In genomic region chr20:49218739-49219090, GRCh38 we compare ENCODE assay signal across 8 cellular contexts. TPM values are rescaled to one million over a fixed set of nuclear protein-coding genes. Genes with fewer than 3 reads are reported as not detected.
A peak's percentile ranks its signal among the peaks of the same experiment; 100 is the strongest.
DNase-seq lines count a peak whose midpoint lies in the region; ATAC-seq and TF ChIP-seq lines count a peak whose summit lies in the region.
"Not testable (repeated sequence)": the region's sequence is repeated elsewhere in the genome, so short reads cannot be mapped to it uniquely, and the experiment has no call there.

No MANE protein-coding gene starts in this region.

- H3K27ac Mint-ChIP-seq in nephron: peak overlapping the region; percentile 84 to 97 (median 93)

- H3K4me3 ChIP-seq in BLaER1 (peak overlapping the region; percentile 87), SJCRH30 (peak overlapping the region; percentile 76), ectodermal cell (ENCODE audit: insufficient read depth, low read depth, low read length) (peak overlapping the region; percentile 95)
- H3K4me3 ChIP-seq in HUES6 (ENCODE audit: low read depth, low read length); right cardiac atrium (ENCODE audit: low read length): not testable (repeated sequence)

- H3K27ac ChIP-seq in BLaER1 (peak overlapping the region; percentile 91), HUES6 (ENCODE audit: low read depth, low read length) (peak overlapping the region; percentile 63; the same call in 1 of the 2 replicates), SJCRH30 (peak overlapping the region; percentile 58), ectodermal cell (ENCODE audit: insufficient read depth, low read depth, low read length, poor library complexity, severe bottlenecking) (peak overlapping the region; percentile 76), right cardiac atrium (ENCODE audit: low read length) (peak overlapping the region; percentile 36)

- H4K20me1 ChIP-seq in BLaER1: not testable (repeated sequence)

- ATAC-seq in right cardiac atrium: peak; percentile 16 to 29
- ATAC-seq in stimulated activated naive CD8-positive, alpha-beta T cell treated with anti-CD3 and anti-CD28 coated beads, Interleukin-15, Interleukin-2, amounts not matched to agents 100 U/mL and 50 U/mL, for 24 hours: not testable (repeated sequence)

- H3K4me1 Mint-ChIP-seq in nephron: peaks cover 22% of the 10 kb centered on the region

- peak overlapping the region; percentile 30; the same call in 1 of the 2 replicates for H3K9ac ChIP-seq in BLaER1
- not testable (repeated sequence) for H3K9ac ChIP-seq in HUES6 (ENCODE audit: low read length)

- H3K4me3 Mint-ChIP-seq in nephron: peak overlapping the region; percentile 89 to 98 (median 94)

- peaks cover 12% of the 10 kb centered on the region for H3K36me3 Mint-ChIP-seq in nephron (ENCODE audit: low read depth)

- TF ChIP-seq CTCF in nephron (IDR thresholded peaks at IDR 0.05; ENCODE audit: unreplicated experiment in 3 of 3): not testable (repeated sequence)

- not testable (repeated sequence) for H3K9me3 Mint-ChIP-seq in nephron

- H3K4me2 ChIP-seq in BLaER1: peak overlapping the region; percentile 62

- H3K27me3 ChIP-seq in BLaER1; HUES6 (ENCODE audit: control insufficient read depth, insufficient read depth, low read length); SJCRH30; ectodermal cell (ENCODE audit: control insufficient read depth, insufficient read depth, low read length, poor library complexity, severe bottlenecking); right cardiac atrium (ENCODE audit: control insufficient read depth, insufficient read depth): not testable (repeated sequence)

- intact Hi-C loops in right cardiac atrium (cut with DNase I): loop anchor here in 1 of 4 donors (5.0 kb wide), 1 partner anchor 86 kb away; no protein-coding TSS in a partner anchor

- H3K9me3 ChIP-seq in BLaER1; HUES6 (ENCODE audit: control insufficient read depth, insufficient read depth, low read depth, low read length); SJCRH30 (replicated peaks); ectodermal cell (ENCODE audit: control insufficient read depth, low read length); right cardiac atrium (ENCODE audit: control insufficient read depth, low read length): not testable (repeated sequence)

- H3K4me1 ChIP-seq in BLaER1: peaks cover 24% of the 10 kb centered on the region
- not testable (repeated sequence) for H3K4me1 ChIP-seq in HUES6 (ENCODE audit: control insufficient read depth, insufficient read depth, low read length); SJCRH30; ectodermal cell (ENCODE audit: control insufficient read depth, insufficient read depth, low read length); right cardiac atrium (ENCODE audit: control insufficient read depth, insufficient read depth, low read length)

- DNase-seq in SJCRH30 (peak in 1 of 2 experiments; percentile 40), right cardiac atrium (peak; percentile 37 to 72 (median 67))
- DNase-seq in activated naive CD4-positive, alpha-beta T cell treated with Interleukin-2 at 50 U/mL for 16 hours: peak; percentile 4
- peak; percentile 31 for DNase-seq in stimulated activated naive CD8-positive, alpha-beta T cell treated with anti-CD3 and anti-CD28 coated beads, Interleukin-15, Interleukin-2, amounts not matched to agents 100 U/mL and 50 U/mL, for 24 hours

- WGBS in ectodermal cell, 2 experiments: 67% methylated on average over 13 of the region's 13 CpGs
- WGBS in right cardiac atrium: 58% methylated on average over 13 of the region's 13 CpGs

- H3K27me3 Mint-ChIP-seq in nephron (ENCODE audit: low read depth): not testable (repeated sequence)

- H3K36me3 ChIP-seq in BLaER1 (peaks cover 35% of the 10 kb centered on the region), HUES6 (ENCODE audit: control insufficient read depth, insufficient read depth, low read length) (peaks cover 21% of the 10 kb centered on the region), SJCRH30 (peaks cover 31% of the 10 kb centered on the region), ectodermal cell (ENCODE audit: control insufficient read depth, insufficient read depth, low read length) (peaks cover 16% of the 10 kb centered on the region)

RNA-seq across cellular contexts. Expression of gene DDX27, which starts 0.5 kb away (rescaled TPM):
- total RNA-seq in SJCRH30 (2014; rRNA removed; shearing (Covaris generic)): 103 and 114 TPM in 2 replicates
- 47.7 TPM for polyA plus RNA-seq in ectodermal cell (2013, experiment 1 of 4)
- 46.2 TPM for polyA plus RNA-seq in ectodermal cell (2013, experiment 2 of 4)
- 36.1 TPM for polyA plus RNA-seq in ectodermal cell (2013, experiment 3 of 4)
- 40.0 TPM for polyA plus RNA-seq in ectodermal cell (2013, experiment 4 of 4)
- total RNA-seq in right cardiac atrium: 10 to 100 TPM; 13.0 to 17.5 (median 15.4) TPM
- polyA plus RNA-seq in right cardiac atrium: 16.9 TPM

RNA-seq across cellular contexts. Expression of gene STAU1, which starts 30.6 kb away (rescaled TPM):
- total RNA-seq in SJCRH30 (2014; rRNA removed; shearing (Covaris generic)): 133 and 135 TPM in 2 replicates
- 114 TPM for polyA plus RNA-seq in ectodermal cell (2013, experiment 1 of 4)
- 113 TPM for polyA plus RNA-seq in ectodermal cell (2013, experiment 2 of 4)
- 80.0 TPM for polyA plus RNA-seq in ectodermal cell (2013, experiment 3 of 4)
- 86.5 TPM for polyA plus RNA-seq in ectodermal cell (2013, experiment 4 of 4)
- 10 to 100 TPM; 53.3 to 65.1 (median 58.8) TPM for total RNA-seq in right cardiac atrium
- polyA plus RNA-seq in right cardiac atrium: 33.2 TPM

RNA-seq across cellular contexts. Expression of gene ZNFX1, which starts 59.1 kb away (rescaled TPM):
- 23.8 and 25.5 TPM in 2 replicates for total RNA-seq in SJCRH30 (2014; rRNA removed; shearing (Covaris generic))
- 5.7 TPM for polyA plus RNA-seq in ectodermal cell (2013, experiment 1 of 4)
- polyA plus RNA-seq in ectodermal cell (2013, experiment 2 of 4): 6.2 TPM
- polyA plus RNA-seq in ectodermal cell (2013, experiment 3 of 4): 5.6 TPM
- polyA plus RNA-seq in ectodermal cell (2013, experiment 4 of 4): 5.8 TPM
- total RNA-seq in right cardiac atrium: 10 to 100 TPM; 21.4 to 25.9 (median 23.2) TPM
- polyA plus RNA-seq in right cardiac atrium: 7.9 TPM

Comparison
In these comparisons a context has a peak if more than half of its experiments do, and no peak if none do; other contexts are left out.
1. H3K27ac ChIP-seq: peak in every context shown above with its lines; median percentile 91 in BLaER1; 76 in ectodermal cell; 63 in HUES6; 58 in SJCRH30; 36 in right cardiac atrium.